8 cellular contexts compared by ENCODE assay signal in the genomic region with DNA sequence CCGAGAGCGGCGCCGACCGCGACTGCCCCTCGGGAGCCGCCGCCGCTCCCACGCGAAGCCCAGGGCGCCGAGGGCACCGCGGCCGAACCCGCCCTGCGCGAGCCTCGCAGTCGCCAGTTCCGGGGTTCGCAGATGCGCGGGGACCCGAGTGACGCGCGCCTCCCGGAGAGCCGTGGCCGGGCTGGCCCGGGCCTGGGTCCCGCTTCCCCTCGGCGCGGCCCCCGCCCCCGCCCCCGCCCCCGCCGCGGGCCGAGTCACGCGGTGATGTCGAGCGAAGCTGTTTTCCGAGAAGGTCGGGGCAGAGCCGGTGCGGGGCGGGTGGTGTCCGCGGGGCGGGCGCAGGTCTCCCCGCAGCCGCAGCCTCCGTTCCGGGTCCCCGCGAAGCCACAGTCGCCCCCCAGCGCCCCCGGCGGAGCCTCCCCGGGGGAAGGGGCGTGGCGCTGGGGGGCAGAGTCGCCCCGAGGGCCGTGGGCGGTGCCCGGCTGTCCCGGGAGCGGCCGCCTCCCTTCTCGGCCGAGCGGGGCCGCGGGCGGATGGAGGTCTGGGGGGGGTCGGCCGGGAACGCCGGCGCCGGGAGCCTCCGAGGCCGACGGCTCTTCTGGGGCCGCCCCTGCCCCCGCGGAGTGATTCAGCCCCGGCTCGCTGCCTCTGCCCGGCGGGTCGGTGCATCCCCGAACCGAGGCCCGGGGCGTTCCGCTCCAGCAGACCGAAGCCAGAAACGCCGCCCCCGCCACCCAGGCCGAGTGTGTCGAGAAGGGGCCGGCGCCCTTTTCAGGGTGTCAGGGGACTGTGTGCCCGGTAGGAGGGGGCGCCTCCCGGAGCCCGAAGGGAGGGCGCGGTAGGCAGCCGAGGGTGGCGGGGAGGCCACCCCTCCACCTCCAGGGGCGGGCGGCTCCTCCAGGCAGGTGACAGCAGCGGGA. TPM values are rescaled to one million over a fixed set of nuclear protein-coding genes. Genes with fewer than 3 reads are reported as not detected.
A peak's percentile ranks its signal among the peaks of the same experiment; 100 is the strongest.
DNase-seq lines count a peak whose midpoint lies in the region; ATAC-seq and TF ChIP-seq lines count a peak whose summit lies in the region.

No MANE protein-coding gene starts in this region.

- H3K9me3 ChIP-seq in SJSA1 (replicated peaks): no peaks in the 10 kb centered on the region

- intact Hi-C loops in left colon (cut with DNase I, micrococcal nuclease): no loop called here

- H3K4me3 ChIP-seq in SJSA1 (peak overlapping the region; percentile 90), brain microvascular endothelial cell (ENCODE audit: low read depth, low read length) (peak overlapping the region; percentile 58)

- H3K4me1 ChIP-seq in SJSA1 (replicated peaks): peaks cover 56% of the 10 kb centered on the region
- no peaks in the 10 kb centered on the region for H3K4me1 ChIP-seq in foreskin keratinocyte

- TF ChIP-seq CTCF in brain microvascular endothelial cell (IDR thresholded peaks at IDR 0.05; ENCODE audit: low read depth, low read length, missing control alignments) (no peak), foreskin keratinocyte (conservative IDR thresholded peaks at IDR 0.05) (no peak)

- ATAC-seq in GM18498 (IDR thresholded peaks at IDR 0.05; ENCODE audit: unreplicated experiment): peak; percentile 35
- peak; percentile 40 for ATAC-seq in left colon
- no peak for ATAC-seq in foreskin keratinocyte
- no peak for ATAC-seq in HG03280 (IDR thresholded peaks at IDR 0.05; ENCODE audit: unreplicated experiment)

- DNase-seq in SJSA1 (ENCODE audit: low read depth in 1 of 2, low spot score in 2 of 2) (peak in 1 of 2 experiments; percentile 52), brain microvascular endothelial cell (no peak), left colon (peak in 1 of 2 donors; percentile 63), foreskin keratinocyte (no peak), SKM-1 (lab: John Stamatoyannopoulos, UW; ENCODE audit: unreplicated experiment) (no peak)
- peak; percentile 22 to 44 for DNase-seq in stimulated activated CD8-positive, alpha-beta memory T cell treated with anti-CD3 and anti-CD28 coated beads, Interleukin-15, amount 100 ng/mL, for 4 hours (ENCODE audit: low read depth in 2 of 2)

- H3K27me3 ChIP-seq in SJSA1 (replicated peaks): 0 out of 2 replicates have a peak, but pooled peaks cover 2% of the 10 kb centered on the region
- peaks cover 2% of the 10 kb centered on the region for H3K27me3 ChIP-seq in brain microvascular endothelial cell (replicated peaks)
- peaks cover 74% of the 10 kb centered on the region for H3K27me3 ChIP-seq in foreskin keratinocyte

- peaks cover 44% of the 10 kb centered on the region for H3K36me3 ChIP-seq in SJSA1
- H3K36me3 ChIP-seq in brain microvascular endothelial cell (replicated peaks): peaks cover 26% of the 10 kb centered on the region

- H3K27ac ChIP-seq in SJSA1 (no peak overlapping the region), brain microvascular endothelial cell (peak overlapping the region; percentile 73), foreskin keratinocyte (no peak overlapping the region)

- in situ Hi-C loops in brain microvascular endothelial cell (cut with HindIII; ENCODE audit: low pct_ligation_motif_present, low sequenced_read_pairs): no loop called here

RNA-seq across cellular contexts. Expression of gene METRNL, which starts 1.5 kb away (rescaled TPM):
- 128 and 197 TPM in 2 replicates for total RNA-seq in SJSA1 (2014; rRNA removed; shearing (Covaris generic))
- 100 to 1,000 TPM in 1 of 2 donors, 10 to 100 TPM in 1; 96.7 to 133 TPM for total RNA-seq in left colon
- total RNA-seq in foreskin keratinocyte: 1.4 and 2.0 TPM in 2 replicates
- polyA plus RNA-seq in foreskin keratinocyte: 2.0 and 3.6 TPM in 2 replicates

Comparison
In these comparisons a context has a peak if more than half of its experiments do, and no peak if none do; other contexts are left out.
1. ATAC-seq: peak in GM18498 (single experiment) and left colon (single experiment); none in foreskin keratinocyte (single experiment) and HG03280 (single experiment).
2. DNase-seq: peak in stimulated activated CD8-positive, alpha-beta memory T cell treated with anti-CD3 and anti-CD28 coated beads, Interleukin-15, amount 100 ng/mL, for 4 hours (2 of 2); none in brain microvascular endothelial cell (single experiment), foreskin keratinocyte (0 of 2) and SKM-1 (single experiment).
3. RNA of gene METRNL, which starts 1.5 kb away (total RNA-seq): 96.7 to 133 TPM in left colon and 128 to 197 TPM in SJSA1; 1.4 to 2.0 TPM in foreskin keratinocyte; every median in the first group is over 10 times any median in the second.